ENCODE assay signal across 8 cellular contexts in genomic region chr11:118530180-118530682, GRCh38. TPM values are rescaled to one million over a fixed set of nuclear protein-coding genes. Genes with fewer than 3 reads are reported as not detected.
DNase-seq lines count a peak whose midpoint lies in the region; ATAC-seq and TF ChIP-seq lines count a peak whose summit lies in the region.

No MANE protein-coding gene starts in this region.

- H3K27ac Mint-ChIP-seq in H9, result no peak overlapping the region

- no peaks in the 10 kb centered on the region for H3K79me1 ChIP-seq in H9 (ENCODE audit: insufficient read depth, low read depth, low read length, poor library complexity, severe bottlenecking)
- peaks cover 4% of the 10 kb centered on the region for H3K79me1 ChIP-seq in neuronal stem cell (ENCODE audit: low read depth, low read length)

- H2BK15ac ChIP-seq in H9 (ENCODE audit: low read depth, low read length) (no peak overlapping the region), neuronal stem cell (ENCODE audit: low read length) (peak overlapping the region; percentile 52)

- H3K79me2 ChIP-seq in H9 (ENCODE audit: insufficient read depth, low read length), result no peaks in the 10 kb centered on the region

- no peak overlapping the region for H2BK20ac ChIP-seq in H9 (ENCODE audit: low read depth, low read length, poor library complexity, severe bottlenecking)

- H4K91ac ChIP-seq in H9 (ENCODE audit: insufficient read length, low read depth, low read length) (no peak overlapping the region), neuronal stem cell (ENCODE audit: low read depth, low read length, poor library complexity) (no peak overlapping the region)

- H3K23ac ChIP-seq in H9 (ENCODE audit: insufficient read length, low read depth, low read length) (no peak overlapping the region), neuronal stem cell (ENCODE audit: low read depth, low read length, poor library complexity) (peak overlapping the region; percentile 90)

- DNase-seq in AG09309 (ENCODE audit: low read depth) (no peak), H9 (no peak), RPMI8226 (peak; percentile 69), epithelial cell of esophagus (ENCODE audit: low read depth) (no peak), neuronal stem cell (ENCODE audit: low spot score) (no peak)
- DNase-seq in effector CD8-positive, alpha-beta T cell (lab: John Stamatoyannopoulos, UW), result no peak

- peaks cover 10% of the 10 kb centered on the region for H3K23me2 ChIP-seq in H9 (ENCODE audit: insufficient read length, low read depth, low read length, poor library complexity, severe bottlenecking)

- H3K4me2 ChIP-seq in H9 (ENCODE audit: insufficient read depth, insufficient read length, low read length), result peak overlapping the region; percentile 93
- peak overlapping the region; percentile 78 for H3K4me2 ChIP-seq in neuronal stem cell (ENCODE audit: insufficient read depth, low read length, poor library complexity, severe bottlenecking)

- H2AK5ac ChIP-seq in H9 (ENCODE audit: insufficient read length, low read length) (no peak overlapping the region), neuronal stem cell (ENCODE audit: low read depth, low read length) (no peak overlapping the region)

- TF ChIP-seq CTCF in AG09309 (IDR thresholded peaks at IDR 0.05; ENCODE audit: control insufficient read depth, insufficient read depth, low read depth, low read length, missing control alignments) (no peak), H9 (conservative IDR thresholded peaks at IDR 0.05) (no peak), epithelial cell of esophagus (IDR thresholded peaks at IDR 0.05; ENCODE audit: insufficient read depth, low read depth, low read length, missing control alignments) (no peak)

- no peak overlapping the region for H3T11ph ChIP-seq in H9 (ENCODE audit: low read length)

- no peak for ATAC-seq in GM18520 (IDR thresholded peaks at IDR 0.05; ENCODE audit: unreplicated experiment)
- no peak for ATAC-seq in GM21381 (IDR thresholded peaks at IDR 0.05; ENCODE audit: unreplicated experiment)

- H4K8ac ChIP-seq in H9 (replicated peaks; ENCODE audit: insufficient read length, low read depth, low read length) (no peak overlapping the region), neuronal stem cell (ENCODE audit: low read depth, low read length) (no peak overlapping the region)

- no peaks in the 10 kb centered on the region for H4K20me1 ChIP-seq in H9 (ENCODE audit: control insufficient read depth, insufficient read depth, insufficient read length)

- H3K9ac ChIP-seq in H9 (ENCODE audit: extremely low read depth, insufficient read length, low read length) (peak overlapping the region; percentile 46), neuronal stem cell (ENCODE audit: low read depth, low read length, poor library complexity) (peak overlapping the region; percentile 85)

- H3K4me3 ChIP-seq in AG09309 (ENCODE audit: control insufficient read depth, low read depth, low read length) (peak overlapping the region; percentile 50), epithelial cell of esophagus (ENCODE audit: low read length) (peak overlapping the region; percentile 85), neuronal stem cell (ENCODE audit: low read length in 2 of 2) (peak overlapping the region; percentile 83 to 98)

- H3K4me1 ChIP-seq in H9 (ENCODE audit: insufficient read depth, low read length) (no peaks in the 10 kb centered on the region; the same call in 1 of the 2 replicates), neuronal stem cell (ENCODE audit: control insufficient read depth in 2 of 2, insufficient read depth in 1 of 2, low read depth in 1 of 2, low read length in 2 of 2) (peaks cover 10 to 16% of the 10 kb centered on the region in 2 donors)

- no peak overlapping the region for H4K5ac ChIP-seq in H9 (ENCODE audit: insufficient read length, low read depth, low read length)

- H3K36me3 ChIP-seq in neuronal stem cell (replicated peaks in 1 of 2; ENCODE audit: control insufficient read depth in 2 of 2, insufficient read depth in 2 of 2, low read length in 2 of 2), result peaks cover 11 to 42% of the 10 kb centered on the region in 2 donors

- H3K36me3 Mint-ChIP-seq in H9 (ENCODE audit: insufficient read depth in 1 of 3, low read depth in 3 of 3), result peaks cover 0 to 5% (median 4%) of the 10 kb centered on the region in 3 experiments; a peak in 4 of 7 replicates

- H3K4me1 Mint-ChIP-seq in H9, result peaks cover 38% of the 10 kb centered on the region in 2 experiments

- no peak overlapping the region for H3K56ac ChIP-seq in H9 (ENCODE audit: insufficient read length, low read depth, low read length)

- H3K9me3 ChIP-seq in H9 (ENCODE audit: control insufficient read depth, low read depth, low read length) (no peaks in the 10 kb centered on the region), neuronal stem cell (replicated peaks in 1 of 2; ENCODE audit: control insufficient read depth in 2 of 2, insufficient read depth in 1 of 2, low read depth in 1 of 2, low read length in 2 of 2) (no peaks in the 10 kb centered on the region)

- H2BK120ac ChIP-seq in H9 (ENCODE audit: low read depth, low read length, poor library complexity, severe bottlenecking) (no peak overlapping the region), neuronal stem cell (ENCODE audit: low read depth, low read length) (no peak overlapping the region)

- H3K9me3 Mint-ChIP-seq in H9, result no peaks in the 10 kb centered on the region

- H3K14ac ChIP-seq in H9 (ENCODE audit: insufficient read depth, low read length) (peak overlapping the region; percentile 13; the same call in 1 of the 2 replicates), neuronal stem cell (ENCODE audit: low read length) (peak overlapping the region; percentile 49)

- no peak overlapping the region for H3K18ac ChIP-seq in H9 (ENCODE audit: insufficient read length, low read depth, low read length)
- peak overlapping the region; percentile 92 for H3K18ac ChIP-seq in neuronal stem cell (ENCODE audit: low read length)

- H3K27me3 ChIP-seq in H9 (ENCODE audit: insufficient read depth, low read length), result no peaks in the 10 kb centered on the region
- H3K27me3 ChIP-seq in neuronal stem cell (ENCODE audit: control insufficient read depth in 3 of 3, insufficient read depth in 3 of 3, low read depth in 1 of 3, low read length in 3 of 3), result no peaks in the 10 kb centered on the region

- peak overlapping the region; percentile 86 to 97 for H3K4me3 Mint-ChIP-seq in H9

- H3K27me3 Mint-ChIP-seq in H9 (ENCODE audit: low read depth), result peaks cover 5% of the 10 kb centered on the region; the same call in 1 of the 2 replicates

- H2BK5ac ChIP-seq in H9 (ENCODE audit: insufficient read length, low read length), result no peak overlapping the region
- peak overlapping the region; percentile 91 for H2BK5ac ChIP-seq in neuronal stem cell (ENCODE audit: low read length)

- no peak overlapping the region for H3K27ac ChIP-seq in H9 (ENCODE audit: insufficient read length, low read depth, low read length)
- no peak overlapping the region for H3K27ac ChIP-seq in neuronal stem cell (replicated peaks; ENCODE audit: low read length)

- no peak overlapping the region for H2AFZ ChIP-seq in H9 (ENCODE audit: low read length)
- peak overlapping the region; percentile 99 for H2AFZ ChIP-seq in neuronal stem cell (ENCODE audit: low read length)

- H2BK12ac ChIP-seq in H9 (ENCODE audit: insufficient read length, low read depth, low read length), result no peak overlapping the region
- no peak overlapping the region for H2BK12ac ChIP-seq in neuronal stem cell (ENCODE audit: low read length)

- H3K4ac ChIP-seq in H9 (ENCODE audit: low read depth, low read length) (no peak overlapping the region), neuronal stem cell (ENCODE audit: low read length) (no peak overlapping the region)

- WGBS in H9 (ENCODE audit: extremely low coverage, insufficient read length, low lambda C conversion rate), result no CpG with 5 or more reads among the region's 31 CpGs
- no CpG with 5 or more reads among the region's 31 CpGs for WGBS in neuronal stem cell (ENCODE audit: extremely low coverage in 2 of 2, insufficient read length in 2 of 2, insufficient replicate concordance in 1 of 2), 2 donors

RNA-seq across cellular contexts. Expression of gene TMEM25, which starts 0.8 kb away (rescaled TPM):
- total RNA-seq in H9 (2021), result 24.5 and 26.2 TPM in 2 replicates
- polyA plus RNA-seq in neuronal stem cell (2013, experiment 1 of 2), result 22.8 TPM
- 22.8 TPM for polyA plus RNA-seq in neuronal stem cell (2013, experiment 2 of 2)

RNA-seq across cellular contexts. Expression of gene TTC36, which starts 3.0 kb away (rescaled TPM):
- total RNA-seq in H9 (2021), result 1.6 TPM in 2 replicates
- polyA plus RNA-seq in neuronal stem cell (2013, experiment 1 of 2), result 0.24 TPM
- 0.18 TPM for polyA plus RNA-seq in neuronal stem cell (2013, experiment 2 of 2)

RNA-seq across cellular contexts. Expression of gene IFT46, which starts 35.5 kb away (rescaled TPM):
- 10.3 and 11.5 TPM in 2 replicates for total RNA-seq in H9 (2021)
- 22.8 TPM for polyA plus RNA-seq in neuronal stem cell (2013, experiment 1 of 2)
- polyA plus RNA-seq in neuronal stem cell (2013, experiment 2 of 2), result 22.9 TPM

RNA-seq across cellular contexts. Expression of gene ARCN1, which starts 42.0 kb away (rescaled TPM):
- 152 TPM in 2 replicates for total RNA-seq in H9 (2021)
- polyA plus RNA-seq in neuronal stem cell (2013, experiment 1 of 2), result 126 TPM
- 128 TPM for polyA plus RNA-seq in neuronal stem cell (2013, experiment 2 of 2)
